ENCODE assay signal across 20 cellular contexts in the genomic region with DNA sequence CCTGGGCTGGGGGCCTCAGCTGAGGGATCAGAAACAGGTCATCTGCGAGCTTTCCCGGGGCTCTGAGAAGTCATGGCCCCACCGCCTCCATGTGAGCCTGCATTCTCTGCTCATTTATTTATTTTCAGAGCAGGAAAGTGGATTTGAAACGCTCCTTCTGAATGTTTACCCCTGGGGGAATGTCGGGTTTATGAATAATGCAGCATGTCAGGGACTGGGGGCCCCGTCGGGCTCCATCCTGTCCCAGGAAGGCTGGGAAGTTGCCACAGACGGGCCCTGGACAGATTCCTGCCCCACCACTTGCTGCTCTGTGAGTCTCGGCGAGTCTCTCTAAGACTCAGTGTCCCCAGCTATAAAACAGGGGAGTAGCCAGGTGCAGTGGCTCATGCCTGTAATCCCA. TPM values are rescaled to one million over a fixed set of nuclear protein-coding genes. Genes with fewer than 3 reads are reported as not detected.
"Had no signal": no experiment of that assay in that cellular context is flagged by ENCODE, and none has a peak within 500 bp of the region (broad histone marks: within the 10 kb centered on the region; RNA-seq: fewer than 3 reads in every experiment).

No MANE protein-coding gene starts in this region.

- ATAC-seq: activated T-helper 17 cell treated with anti-CD3 and anti-CD28 coated beads, Interleukin-2, amount 50 U/mL, for 72 hours; body of pancreas; left cardiac atrium; mucosa of descending colon; naive thymus-derived CD8-positive, alpha-beta T cell; stimulated activated naive CD8-positive, alpha-beta T cell treated with anti-CD3 and anti-CD28 coated beads, Interleukin-15, amount 100 ng/mL, for 72 hours had no signal

- H3K27me3 Mint-ChIP-seq: activated CD4-positive, alpha-beta T cell treated with anti-CD3 and anti-CD28 coated beads, Interleukin-2, amount 10 ng/mL, durations not matched to agents 7 days and 5 days; activated T-helper 17 cell treated with anti-CD3 and anti-CD28 coated beads, Interleukin-2, amount 50 U/mL, for 72 hours; stimulated activated naive CD8-positive, alpha-beta T cell treated with anti-CD3 and anti-CD28 coated beads, Interleukin-15, amount 100 ng/mL, for 72 hours had no signal

- H3K27ac Mint-ChIP-seq: activated CD4-positive, alpha-beta T cell treated with anti-CD3 and anti-CD28 coated beads, Interleukin-2, amount 10 ng/mL, durations not matched to agents 7 days and 5 days; activated T-helper 17 cell treated with anti-CD3 and anti-CD28 coated beads, Interleukin-2, amount 50 U/mL, for 72 hours; stimulated activated naive CD8-positive, alpha-beta T cell treated with anti-CD3 and anti-CD28 coated beads, Interleukin-15, amount 100 ng/mL, for 72 hours had no signal

- H3K9ac ChIP-seq: parathyroid adenoma had no signal

- H3K4me1 ChIP-seq: body of pancreas, testis had no signal

- H3K27ac ChIP-seq: body of pancreas, parathyroid adenoma, testis had no signal

- H3K9me3 ChIP-seq: body of pancreas, mucosa of descending colon, testis had no signal

- DNase-seq: activated CD4-positive, alpha-beta T cell treated with anti-CD3 and anti-CD28 coated beads, Interleukin-2, amount 10 ng/mL, durations not matched to agents 7 days and 5 days; activated CD4-positive, CD25-positive, alpha-beta regulatory T cell; activated CD8-positive, alpha-beta memory T cell treated with anti-CD3 and anti-CD28 coated beads for 24 hours; activated naive CD4-positive, alpha-beta T cell treated with anti-CD3 and anti-CD28 coated beads, Interleukin-2, amount 50 U/mL, for 16 hours; body of pancreas; cortex of kidney; effector memory CD4-positive, alpha-beta T cell; hypothalamus; left cardiac atrium; mucosa of descending colon; naive thymus-derived CD8-positive, alpha-beta T cell; stimulated activated CD4-positive, alpha-beta T cell treated with anti-CD3 and anti-CD28 coated beads, Interleukin-4, amount 100 ng/mL, for 4 hours; stimulated activated naive CD8-positive, alpha-beta T cell treated with anti-CD3 and anti-CD28 coated beads, Interleukin-15, amount 100 ng/mL, for 72 hours; T-helper 2 cell; testis had no signal

- H3K27me3 ChIP-seq: body of pancreas, testis had no signal

- H3K4me1 Mint-ChIP-seq: activated CD4-positive, alpha-beta T cell treated with anti-CD3 and anti-CD28 coated beads, Interleukin-2, amount 10 ng/mL, durations not matched to agents 7 days and 5 days; activated T-helper 17 cell treated with anti-CD3 and anti-CD28 coated beads, Interleukin-2, amount 50 U/mL, for 72 hours; central memory CD8-positive, alpha-beta T cell; naive thymus-derived CD8-positive, alpha-beta T cell; stimulated activated naive CD8-positive, alpha-beta T cell treated with anti-CD3 and anti-CD28 coated beads, Interleukin-15, amount 100 ng/mL, for 72 hours had no signal

- H3K4me3 ChIP-seq: body of pancreas, lung, mucosa of descending colon, skin epidermis, testis had no signal

- H3K4me3 Mint-ChIP-seq: activated CD4-positive, alpha-beta T cell treated with anti-CD3 and anti-CD28 coated beads, Interleukin-2, amount 10 ng/mL, durations not matched to agents 7 days and 5 days; activated T-helper 17 cell treated with anti-CD3 and anti-CD28 coated beads, Interleukin-2, amount 50 U/mL, for 72 hours; central memory CD8-positive, alpha-beta T cell; naive thymus-derived CD8-positive, alpha-beta T cell; stimulated activated naive CD8-positive, alpha-beta T cell treated with anti-CD3 and anti-CD28 coated beads, Interleukin-15, amount 100 ng/mL, for 72 hours had no signal

- H3K9me3 Mint-ChIP-seq: central memory CD8-positive, alpha-beta T cell had no signal

- H2AFZ ChIP-seq: parathyroid adenoma had no signal

RNA-seq across cellular contexts. Expression of a gene that starts 11.9 kb away (rescaled TPM):
- polyA plus RNA-seq: naive thymus-derived CD8-positive, alpha-beta T cell had no signal
